22 cellular contexts compared by ENCODE assay signal in genomic region chr5:88377240-88377639, GRCh38.
"Had no signal": no experiment of that assay in that cellular context is flagged by ENCODE, and none has a peak within 500 bp of the region (broad histone marks: within the 10 kb centered on the region; RNA-seq: fewer than 3 reads in every experiment).

No MANE protein-coding gene starts in this region.

- H3K36me3 ChIP-seq: brain microvascular endothelial cell had no signal

- FAIRE-seq: astrocyte, RCC 7860, TTC549 had no signal

- DNase-seq: activated B cell treated with CpG ODN at 0.5 μM for 24 hours; activated CD4-positive, alpha-beta T cell treated with anti-CD3 and anti-CD28 coated beads for 1 hour; activated CD4-positive, alpha-beta T cell treated with anti-CD3 and anti-CD28 coated beads, Interleukin-2, amount 10 ng/mL, durations not matched to agents 24 days and 14 days; activated CD4-positive, alpha-beta T cell treated with anti-CD3 and anti-CD28 coated beads, Interleukin-2, amount 50 U/mL, for 48 hours; activated CD8-positive, alpha-beta memory T cell treated with anti-CD3 and anti-CD28 coated beads for 24 hours; activated gamma-delta T cell; activated naive CD4-positive, alpha-beta T cell treated with anti-CD3 and anti-CD28 coated beads for 36 hours; activated T-cell treated with anti-CD3 and anti-CD28 coated beads for 4 hours; activated T-cell treated with anti-CD3 and anti-CD28 coated beads, Interleukin-2, amount 50 U/mL, for 48 hours; amygdala; brain microvascular endothelial cell; NCI-H146; NCI-H187 treated with DMSO at 0.1 percent for 48 hours; NCI-H2081 treated with DMSO at 0.1 percent for 48 hours; NCI-H526; NCI-H82; PC-3 had no signal

- ATAC-seq: activated T-helper 17 cell treated with anti-CD3 and anti-CD28 coated beads, Interleukin-2, amount 50 U/mL, for 72 hours had no signal

- H3K4me2 ChIP-seq: KMS-11 had no signal

- H3K27me3 ChIP-seq: brain microvascular endothelial cell had no signal

- H3K27ac ChIP-seq: brain microvascular endothelial cell, KMS-11 had no signal

- H3K9ac ChIP-seq: KMS-11 had no signal
